ENCODE assay signal across 19 cellular contexts in the genomic region with DNA sequence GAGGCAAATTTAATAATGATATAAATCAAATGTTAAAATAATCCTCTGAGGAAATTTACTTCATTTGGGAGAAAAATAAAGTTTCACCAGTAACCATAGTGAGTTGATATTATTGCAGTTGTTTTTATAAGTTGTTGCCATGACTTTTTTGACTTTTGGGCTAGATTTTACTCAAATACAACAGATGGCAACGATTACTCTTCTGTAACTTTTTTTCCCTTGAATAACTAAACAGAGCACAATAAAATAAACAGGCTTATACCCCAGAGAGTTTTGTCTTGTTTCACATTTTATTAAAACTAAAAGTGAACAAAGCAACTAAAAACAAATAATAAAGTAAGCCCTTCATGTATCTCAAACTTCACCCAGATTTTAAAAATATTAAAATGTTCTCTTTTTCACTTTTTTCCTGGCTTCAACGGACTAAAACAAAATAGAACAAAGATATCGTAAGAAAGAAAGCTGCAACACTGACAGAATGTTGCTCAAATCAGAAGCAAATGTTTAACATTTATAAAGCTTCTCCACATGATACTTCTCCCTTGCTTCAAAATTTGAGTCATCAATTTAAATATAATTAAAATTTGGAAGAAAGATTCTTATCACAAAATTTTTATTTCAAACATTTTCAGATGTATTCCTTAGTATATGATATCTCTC. TPM values are rescaled to one million over a fixed set of nuclear protein-coding genes. Genes with fewer than 3 reads are reported as not detected.
DNase-seq lines count a peak whose midpoint lies in the region; ATAC-seq and TF ChIP-seq lines count a peak whose summit lies in the region.
"Had no signal": no experiment of that assay in that cellular context is flagged by ENCODE, and none has a peak within 500 bp of the region (broad histone marks: within the 10 kb centered on the region; RNA-seq: fewer than 3 reads in every experiment).

No MANE protein-coding gene starts in this region.

- no peaks in the 10 kb centered on the region for H4K20me1 ChIP-seq in GM23338 (replicated peaks; ENCODE audit: insufficient read depth)
- no peaks in the 10 kb centered on the region for H4K20me1 ChIP-seq in smooth muscle cell (ENCODE audit: low read depth)

- peak overlapping the region; percentile 82 for H3K27ac Mint-ChIP-seq in GM23338
- H3K27ac Mint-ChIP-seq in effector memory CD8-positive, alpha-beta T cell: no peak overlapping the region

- TF ChIP-seq CTCF in GM23338 (conservative IDR thresholded peaks at IDR 0.05; ENCODE audit: low read depth in 2 of 2) (no peak), foreskin keratinocyte (conservative IDR thresholded peaks at IDR 0.05) (no peak), smooth muscle cell (IDR thresholded peaks at IDR 0.05; ENCODE audit: borderline replicate concordance, insufficient read depth, poor library complexity, severe bottlenecking) (no peak)

- H3K9me2 ChIP-seq in GM23338 (ENCODE audit: insufficient read depth): no peaks in the 10 kb centered on the region

- WGBS in smooth muscle cell (ENCODE audit: low lambda C conversion rate): 86% methylated on average over 3 of the region's 3 CpGs

- no peaks in the 10 kb centered on the region; the same call in 2 of the 3 replicates for H3K9me3 Mint-ChIP-seq in GM23338
- peaks cover 7 to 9% of the 10 kb centered on the region in 2 donors for H3K9me3 Mint-ChIP-seq in effector memory CD8-positive, alpha-beta T cell

- H3K4me1 ChIP-seq in GM23338 (ENCODE audit: insufficient read depth) (peaks cover 11% of the 10 kb centered on the region; the same call in 1 of the 2 replicates), adipocyte (ENCODE audit: control insufficient read depth, insufficient read depth, low read length) (peaks cover 45% of the 10 kb centered on the region), foreskin keratinocyte (peaks cover 14% of the 10 kb centered on the region), smooth muscle cell (ENCODE audit: low read depth) (no peaks in the 10 kb centered on the region)

- H3K27me3 ChIP-seq in GM23338 (ENCODE audit: insufficient read depth) (no peaks in the 10 kb centered on the region), adipocyte (replicated peaks; ENCODE audit: control insufficient read depth, insufficient read depth, low read length) (no peaks in the 10 kb centered on the region), foreskin keratinocyte (no peaks in the 10 kb centered on the region), smooth muscle cell (ENCODE audit: low read depth) (no peaks in the 10 kb centered on the region), MG63 (no peaks in the 10 kb centered on the region)
- H3K27me3 ChIP-seq: BE2C, cardiac muscle cell, dorsolateral prefrontal cortex had no signal

- peaks cover 15% of the 10 kb centered on the region for H3K4me1 Mint-ChIP-seq in GM23338
- H3K4me1 Mint-ChIP-seq in effector memory CD8-positive, alpha-beta T cell (ENCODE audit: low read depth in 2 of 2): no peaks in the 10 kb centered on the region

- no peaks in the 10 kb centered on the region for H3K79me2 ChIP-seq in GM23338 (replicated peaks; ENCODE audit: insufficient read depth)
- H3K79me2 ChIP-seq in smooth muscle cell (ENCODE audit: low read depth): no peaks in the 10 kb centered on the region

- H3K4me3 ChIP-seq in GM23338 (no peak overlapping the region), adipocyte (ENCODE audit: low read length) (peak overlapping the region; percentile 74), smooth muscle cell (no peak overlapping the region), MG63 (no peak overlapping the region)
- H3K4me3 ChIP-seq: cardiac muscle cell, dorsolateral prefrontal cortex, mucosa of descending colon, PC-9 had no signal

- no peaks in the 10 kb centered on the region for H3K36me3 Mint-ChIP-seq in GM23338 (ENCODE audit: low read depth)
- H3K36me3 Mint-ChIP-seq in effector memory CD8-positive, alpha-beta T cell (ENCODE audit: insufficient read depth): peaks cover 3% of the 10 kb centered on the region

- no peak overlapping the region for H3K27ac ChIP-seq in GM23338 (ENCODE audit: low read depth)
- H3K27ac ChIP-seq in foreskin keratinocyte: peak overlapping the region; percentile 5
- no peak overlapping the region for H3K27ac ChIP-seq in smooth muscle cell (ENCODE audit: low read depth)
- H3K27ac ChIP-seq: cardiac muscle cell, dorsolateral prefrontal cortex, epithelial cell of prostate, PC-9 had no signal

- no peak for DNase-seq in GM23338 (ENCODE audit: low spot score)
- peak; percentile 81 for DNase-seq in adipocyte (ENCODE audit: low read depth)
- no peak for DNase-seq in foreskin keratinocyte
- DNase-seq in smooth muscle cell (lab: John Stamatoyannopoulos, UW; ENCODE audit: unreplicated experiment): no peak
- DNase-seq in MG63: no peak
- DNase-seq in NOMO-1 (lab: John Stamatoyannopoulos, UW; ENCODE audit: unreplicated experiment in 2 of 2): no peak
- no peak for DNase-seq in NCI-H774 (lab: John Stamatoyannopoulos, UW)
- DNase-seq in effector memory CD8-positive, alpha-beta T cell: no peak
- DNase-seq: activated gamma-delta T cell, activated T-cell treated with anti-CD3 and anti-CD28 coated beads for 4 hours, BE2C, dorsolateral prefrontal cortex, head of caudate nucleus, mucosa of descending colon, MV-4-11, NCI-H1694 treated with DMSO at 0.1 percent for 48 hours, PC-9 had no signal

- H3K9ac ChIP-seq in adipocyte (ENCODE audit: low read length): peak overlapping the region; percentile 79
- H3K9ac ChIP-seq in smooth muscle cell (ENCODE audit: low read depth): no peak overlapping the region

- no peak overlapping the region for H2AFZ ChIP-seq in GM23338
- H2AFZ ChIP-seq in smooth muscle cell (ENCODE audit: low read depth): peak overlapping the region; percentile 7
- H2AFZ ChIP-seq: PC-9 had no signal

- H3K36me3 ChIP-seq in GM23338 (ENCODE audit: insufficient read depth) (no peaks in the 10 kb centered on the region), adipocyte (ENCODE audit: control insufficient read depth, insufficient read depth, low read length, severe bottlenecking) (no peaks in the 10 kb centered on the region), smooth muscle cell (ENCODE audit: low read depth) (no peaks in the 10 kb centered on the region), MG63 (no peaks in the 10 kb centered on the region)
- H3K36me3 ChIP-seq: BE2C, cardiac muscle cell had no signal

- no peak overlapping the region for H3K4me2 ChIP-seq in GM23338
- H3K4me2 ChIP-seq in smooth muscle cell: no peak overlapping the region
- H3K4me2 ChIP-seq: PC-9 had no signal

- no peak overlapping the region for H3K4me3 Mint-ChIP-seq in GM23338
- no peak overlapping the region for H3K4me3 Mint-ChIP-seq in effector memory CD8-positive, alpha-beta T cell

- ATAC-seq in GM23338 (no peak), foreskin keratinocyte (no peak)
- ATAC-seq in effector memory CD8-positive, alpha-beta T cell (replicated peaks): no peak
- ATAC-seq: mucosa of descending colon had no signal

- H3K27me3 Mint-ChIP-seq in GM23338 (ENCODE audit: insufficient read depth, low read depth, poor library complexity): no peaks in the 10 kb centered on the region
- H3K27me3 Mint-ChIP-seq in effector memory CD8-positive, alpha-beta T cell: no peaks in the 10 kb centered on the region

- H3F3A ChIP-seq in GM23338 (replicated peaks; ENCODE audit: low read depth): no peaks in the 10 kb centered on the region
- H3F3A ChIP-seq in smooth muscle cell (ENCODE audit: low read depth): no peaks in the 10 kb centered on the region

- H3K9me3 ChIP-seq in adipocyte (ENCODE audit: control insufficient read depth, low read length) (no peaks in the 10 kb centered on the region), smooth muscle cell (replicated peaks; ENCODE audit: low read depth) (no peaks in the 10 kb centered on the region), MG63 (no peaks in the 10 kb centered on the region)
- H3K9me3 ChIP-seq: BE2C, mucosa of descending colon had no signal

TF ChIP-seq in GM23338, 12 proteins besides CTCF, POLR2A, EP300 and RAD21 (continues in another document):
- no peak for TF ChIP-seq STAT1 (IDR thresholded peaks at IDR 0.05; ENCODE audit: unreplicated experiment)

RNA-seq across cellular contexts. Expression of a gene that starts 42.5 kb away (rescaled TPM):
- 0.07 TPM in 1 of 2 replicates, not detected in the other for total RNA-seq in GM23338 (2014; rRNA removed; shearing (Covaris generic))
- polyA plus RNA-seq in GM23338 (2016; fragmentation: Nextera tagmentation; extraction: Ambion mirVana) (0.06 and 0.14 TPM in 2 replicates), foreskin keratinocyte (not detected in 2 replicates), smooth muscle cell (0.07 and 3.5 TPM in 2 replicates)
- total RNA-seq in foreskin keratinocyte (not detected in 2 replicates), smooth muscle cell (3.2 and 3.5 TPM in 2 replicates)
- total RNA-seq in MG63 (2014; rRNA removed; shearing (Covaris generic); ENCODE audit: low replicate concordance): 4.2 and 4.7 TPM in 2 replicates
